ENCODE assay signal across 18 cellular contexts in the genomic region with DNA sequence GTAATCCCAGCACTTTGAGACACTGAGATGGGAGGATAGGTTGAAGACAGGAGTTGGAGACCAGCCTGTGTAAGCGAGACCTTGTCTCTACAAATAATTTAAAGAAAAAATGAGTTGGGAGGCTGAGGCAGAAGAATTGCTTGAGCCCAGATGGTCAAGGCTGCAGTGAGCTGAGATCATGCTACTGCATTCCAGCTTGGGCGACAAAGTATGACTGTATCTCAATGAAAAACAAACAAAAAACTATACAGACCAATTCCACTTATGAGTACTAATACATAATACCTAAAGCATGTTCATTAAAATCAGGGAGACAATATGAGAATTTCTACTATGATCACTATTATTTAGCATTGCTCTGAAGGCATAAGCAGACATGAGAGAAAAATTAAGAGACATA. TPM values are rescaled to one million over a fixed set of nuclear protein-coding genes. Genes with fewer than 3 reads are reported as not detected.
DNase-seq lines count a peak whose midpoint lies in the region; ATAC-seq and TF ChIP-seq lines count a peak whose summit lies in the region.
"Had no signal": no experiment of that assay in that cellular context is flagged by ENCODE, and none has a peak within 500 bp of the region (broad histone marks: within the 10 kb centered on the region; RNA-seq: fewer than 3 reads in every experiment).

No MANE protein-coding gene starts in this region.

- H3K27me3 ChIP-seq in smooth muscle cell (ENCODE audit: low read depth) (no peaks in the 10 kb centered on the region), esophagus muscularis mucosa (no peaks in the 10 kb centered on the region)
- H3K27me3 ChIP-seq: tibial nerve had no signal

- H3K4me1 Mint-ChIP-seq in activated T-cell treated with anti-CD3 and anti-CD28 coated beads, Interleukin-2, amount 50 U/mL, for 72 hours (ENCODE audit: low read depth), result peaks cover 47% of the 10 kb centered on the region

- no peak for TF ChIP-seq EP300 in esophagus muscularis mucosa (IDR thresholded peaks at IDR 0.05)

- peak overlapping the region in 1 of 2 donors; percentile 25 for H3K4me3 Mint-ChIP-seq in activated T-cell treated with anti-CD3 and anti-CD28 coated beads, Interleukin-2, amount 50 U/mL, for 72 hours
- H3K4me3 Mint-ChIP-seq: activated CD8-positive, alpha-beta memory T cell treated with anti-CD3 and anti-CD28 coated beads, Interleukin-2, amount 10 ng/mL, durations not matched to agents 7 days and 5 days; CD14-positive monocyte; WTC11 had no signal

- H3K27ac Mint-ChIP-seq in activated T-cell treated with anti-CD3 and anti-CD28 coated beads, Interleukin-2, amount 50 U/mL, for 72 hours, result peak overlapping the region; percentile 29
- H3K27ac Mint-ChIP-seq: activated CD8-positive, alpha-beta memory T cell treated with anti-CD3 and anti-CD28 coated beads, Interleukin-2, amount 10 ng/mL, durations not matched to agents 7 days and 5 days; WTC11 had no signal

- TF ChIP-seq CTCF in foreskin fibroblast (IDR thresholded peaks at IDR 0.05; ENCODE audit: low read depth, low read length) (no peak), smooth muscle cell (IDR thresholded peaks at IDR 0.05; ENCODE audit: borderline replicate concordance, insufficient read depth, poor library complexity, severe bottlenecking) (no peak), esophagus muscularis mucosa (IDR thresholded peaks at IDR 0.05) (no peak)

- H3K36me3 Mint-ChIP-seq in activated T-cell treated with anti-CD3 and anti-CD28 coated beads, Interleukin-2, amount 50 U/mL, for 72 hours (ENCODE audit: insufficient read depth in 2 of 2), result peaks cover 2 to 11% of the 10 kb centered on the region in 2 donors

- WGBS in smooth muscle cell (ENCODE audit: low lambda C conversion rate), result 55% methylated on average over 2 of the region's 2 CpGs
- WGBS in esophagus muscularis mucosa, result 79% methylated on average over 2 of the region's 2 CpGs

- H3K4me3 ChIP-seq in foreskin fibroblast (ENCODE audit: low read depth in 1 of 2, low read length in 2 of 2) (no peak overlapping the region), smooth muscle cell (no peak overlapping the region), esophagus muscularis mucosa (no peak overlapping the region)
- H3K4me3 ChIP-seq: tibial nerve had no signal

- no peaks in the 10 kb centered on the region for H3K9me3 Mint-ChIP-seq in activated T-cell treated with anti-CD3 and anti-CD28 coated beads, Interleukin-2, amount 50 U/mL, for 72 hours
- H3K9me3 Mint-ChIP-seq: WTC11 had no signal

- no peaks in the 10 kb centered on the region for H3K27me3 Mint-ChIP-seq in activated T-cell treated with anti-CD3 and anti-CD28 coated beads, Interleukin-2, amount 50 U/mL, for 72 hours (ENCODE audit: low read depth)
- H3K27me3 Mint-ChIP-seq: activated CD8-positive, alpha-beta memory T cell treated with anti-CD3 and anti-CD28 coated beads, Interleukin-2, amount 10 ng/mL, durations not matched to agents 7 days and 5 days had no signal

- H3K9ac ChIP-seq in smooth muscle cell (ENCODE audit: low read depth), result no peak overlapping the region

- H3K4me1 ChIP-seq in smooth muscle cell (ENCODE audit: low read depth) (no peaks in the 10 kb centered on the region), esophagus muscularis mucosa (peaks cover 16 to 50% (median 38%) of the 10 kb centered on the region in 4 donors)

- peak overlapping the region; percentile 37 for H3K4me2 ChIP-seq in smooth muscle cell

- peaks cover 99% of the 10 kb centered on the region for H4K20me1 ChIP-seq in smooth muscle cell (ENCODE audit: low read depth)

- DNase-seq in activated T-cell treated with anti-CD3 and anti-CD28 coated beads, Interleukin-2, amount 50 U/mL, for 72 hours, result no peak
- DNase-seq in activated T-cell treated with anti-CD3 and anti-CD28 coated beads, Interleukin-2, amount 50 U/mL, for 1 hour, result no peak
- DNase-seq in amniotic epithelial cell (ENCODE audit: low read depth) (peak; percentile 18), foreskin fibroblast (peak; percentile 73 to 83), smooth muscle cell (lab: John Stamatoyannopoulos, UW; ENCODE audit: unreplicated experiment) (no peak), esophagus muscularis mucosa (ENCODE audit: extremely low spot score) (no peak), NCI-H345 treated with DMSO at 0.1 percent for 48 hours (lab: John Stamatoyannopoulos, UW; ENCODE audit: unreplicated experiment) (no peak)
- DNase-seq: activated CD8-positive, alpha-beta memory T cell treated with anti-CD3 and anti-CD28 coated beads, Interleukin-2, amount 10 ng/mL, durations not matched to agents 7 days and 5 days; activated naive CD4-positive, alpha-beta T cell treated with Interleukin-2 at 50 U/mL for 16 hours; glutamatergic neuron; islet precursor cell; mesendoderm; NCI-H82; T-helper 1 cell had no signal

- H2AFZ ChIP-seq in smooth muscle cell (ENCODE audit: low read depth), result no peak overlapping the region

- intact Hi-C loops in esophagus muscularis mucosa (cut with DNase I), result no loop called here

- H3K79me2 ChIP-seq in smooth muscle cell (ENCODE audit: low read depth), result peaks cover 98% of the 10 kb centered on the region

- peak overlapping the region; percentile 61 for H3K27ac ChIP-seq in smooth muscle cell (ENCODE audit: low read depth)
- no peak overlapping the region for H3K27ac ChIP-seq in esophagus muscularis mucosa (replicated peaks in 1 of 4)
- H3K27ac ChIP-seq: tibial nerve had no signal

- H3K36me3 ChIP-seq in smooth muscle cell (ENCODE audit: low read depth) (peaks cover 7% of the 10 kb centered on the region), esophagus muscularis mucosa (peaks cover 4 to 38% (median 12%) of the 10 kb centered on the region in 4 donors)

- no peak for ATAC-seq in activated T-cell treated with anti-CD3 and anti-CD28 coated beads, Interleukin-2, amount 50 U/mL, for 72 hours (replicated peaks in 1 of 2)
- ATAC-seq in GM19467 (IDR thresholded peaks at IDR 0.05; ENCODE audit: unreplicated experiment), result no peak
- ATAC-seq: activated CD8-positive, alpha-beta memory T cell treated with anti-CD3 and anti-CD28 coated beads, Interleukin-2, amount 10 ng/mL, durations not matched to agents 7 days and 5 days; WTC11 had no signal

- H3K9me3 ChIP-seq in smooth muscle cell (replicated peaks; ENCODE audit: low read depth) (no peaks in the 10 kb centered on the region), esophagus muscularis mucosa (no peaks in the 10 kb centered on the region)
- H3K9me3 ChIP-seq: tibial nerve had no signal

- H3F3A ChIP-seq in smooth muscle cell (ENCODE audit: low read depth), result no peaks in the 10 kb centered on the region

- no peak for TF ChIP-seq POLR2A in esophagus muscularis mucosa (IDR thresholded peaks at IDR 0.05; ENCODE audit: low read depth)

RNA-seq across cellular contexts. Expression of a gene that starts 12.6 kb away (rescaled TPM):
- total RNA-seq in activated T-cell treated with anti-CD3 and anti-CD28 coated beads, Interleukin-2, amount 50 U/mL, for 72 hours, result 10 to 100 TPM; 30.9 to 50.8 TPM
- total RNA-seq in smooth muscle cell (58.3 and 59.2 TPM in 2 replicates), esophagus muscularis mucosa (10 to 100 TPM; 29.5 to 66.6 (median 40.0) TPM)
- 42.6 and 63.3 TPM in 2 replicates for polyA plus RNA-seq in smooth muscle cell

RNA-seq across cellular contexts. Expression of a gene that starts 43.2 kb away (rescaled TPM):
- total RNA-seq in activated T-cell treated with anti-CD3 and anti-CD28 coated beads, Interleukin-2, amount 50 U/mL, for 72 hours, result 10 to 100 TPM; 57.4 to 59.3 TPM
- 53.8 and 65.2 TPM in 2 replicates for total RNA-seq in smooth muscle cell
- polyA plus RNA-seq in smooth muscle cell, result 50.0 and 54.6 TPM in 2 replicates
- total RNA-seq in esophagus muscularis mucosa, result 10 to 100 TPM; 25.7 to 35.8 (median 29.0) TPM

Comparison
In these comparisons a context has a peak if more than half of its experiments do, and no peak if none do; other contexts are left out.
1. DNase-seq: peak in amniotic epithelial cell (single experiment) and foreskin fibroblast (2 of 2); none in activated T-cell treated with anti-CD3 and anti-CD28 coated beads, Interleukin-2, amount 50 U/mL, for 72 hours (0 of 2), activated T-cell treated with anti-CD3 and anti-CD28 coated beads, Interleukin-2, amount 50 U/mL, for 1 hour (single experiment), smooth muscle cell (single experiment), esophagus muscularis mucosa (single experiment) and NCI-H345 treated with DMSO at 0.1 percent for 48 hours (single experiment).